Comparison of ENCODE assay signal across 21 cellular contexts in genomic region chr4:87851955-87852354, GRCh38. TPM values are rescaled to one million over a fixed set of nuclear protein-coding genes. Genes with fewer than 3 reads are reported as not detected.
"Had no signal": no experiment of that assay in that cellular context is flagged by ENCODE, and none has a peak within 500 bp of the region (broad histone marks: within the 10 kb centered on the region; RNA-seq: fewer than 3 reads in every experiment).

No MANE protein-coding gene starts in this region.

- H3K27me3 ChIP-seq: dorsolateral prefrontal cortex, heart right ventricle, ovary, right atrium auricular region, sigmoid colon had no signal

- H3K4me3 ChIP-seq: coronary artery, dorsolateral prefrontal cortex, heart right ventricle, mucosa of descending colon, ovary, right atrium auricular region, sigmoid colon, skin epidermis had no signal

- ATAC-seq: esophagus mucosa; naive thymus-derived CD8-positive, alpha-beta T cell had no signal

- DNase-seq: dorsolateral prefrontal cortex; effector CD8-positive, alpha-beta T cell; heart right ventricle; kidney glomerular epithelial cell; naive thymus-derived CD8-positive, alpha-beta T cell; ovary; sigmoid colon; stimulated activated CD4-positive, alpha-beta T cell treated with anti-CD3 and anti-CD28 coated beads, Interleukin-12 subunit alpha, Interleukin-12 subunit beta, amount 100 ng/mL, for 4 hours; stimulated activated naive CD4-positive, alpha-beta T cell had no signal

- H3K27ac ChIP-seq: coronary artery, ovary, right atrium auricular region, sigmoid colon had no signal

- H3K9me3 ChIP-seq: heart right ventricle, mucosa of descending colon, ovary, right atrium auricular region, sigmoid colon had no signal

- H3K36me3 ChIP-seq: heart right ventricle, ovary, right atrium auricular region, sigmoid colon had no signal

RNA-seq across cellular contexts. Expression of gene MEPE, which starts 19.2 kb away (rescaled TPM):
- total RNA-seq: esophagus mucosa; fibroblast of lung; heart right ventricle; liver; lung microvascular endothelial cell; mucosa of descending colon; naive thymus-derived CD8-positive, alpha-beta T cell; neural crest cell; posterior vena cava; right atrium auricular region; sigmoid colon; urinary bladder had no signal
- polyA plus RNA-seq: fibroblast of lung; heart right ventricle; naive thymus-derived CD8-positive, alpha-beta T cell; ovary; sigmoid colon; urinary bladder had no signal

RNA-seq across cellular contexts. Expression of gene IBSP, which starts 52.6 kb away (rescaled TPM):
- total RNA-seq: esophagus mucosa; fibroblast of lung; frontal cortex; liver; lung microvascular endothelial cell; mucosa of descending colon; naive thymus-derived CD8-positive, alpha-beta T cell; neural crest cell; ovary; posterior vena cava; right atrium auricular region; sigmoid colon; urinary bladder had no signal
- polyA plus RNA-seq: fibroblast of lung; heart right ventricle; liver; naive thymus-derived CD8-positive, alpha-beta T cell; ovary; sigmoid colon; urinary bladder had no signal
